ENCODE assay signal across 10 cellular contexts in the genomic region with DNA sequence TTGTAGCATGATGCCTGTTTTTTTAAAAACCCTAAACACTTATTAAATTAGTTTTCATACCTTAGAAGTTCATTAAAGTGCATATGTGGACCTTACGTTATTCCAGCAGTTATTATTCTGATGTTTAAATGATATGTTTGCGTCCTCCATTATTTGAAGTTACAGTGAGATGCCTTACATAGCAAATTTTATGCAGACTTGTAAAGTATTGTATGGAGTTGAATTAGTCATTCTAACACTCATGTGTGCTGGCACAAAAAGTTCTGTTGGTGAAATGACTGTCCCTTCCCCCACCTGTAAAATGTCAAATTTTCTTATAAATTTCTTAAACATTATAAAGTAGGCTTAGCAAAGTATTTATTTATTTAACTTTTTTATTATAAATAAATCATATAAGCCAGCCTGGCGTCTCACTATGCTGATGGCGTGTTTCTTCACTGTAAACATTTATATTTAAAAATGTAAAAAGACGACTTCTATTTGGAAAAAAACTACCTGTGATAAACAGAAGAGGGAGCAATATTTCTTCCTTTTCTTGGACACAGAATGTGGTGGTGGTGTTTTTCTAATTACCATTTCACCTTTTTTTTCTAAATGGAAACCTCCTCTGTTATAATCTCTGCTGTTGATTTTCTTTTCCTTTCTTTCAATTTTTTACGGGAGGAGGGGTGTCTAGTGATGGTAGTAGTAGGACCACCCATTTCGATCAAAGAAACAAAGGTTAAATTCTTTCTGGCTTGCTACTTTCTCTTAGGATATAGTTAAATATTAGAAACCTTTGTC.
A peak's percentile ranks its signal among the peaks of the same experiment; 100 is the strongest.
DNase-seq lines count a peak whose midpoint lies in the region; ATAC-seq, FAIRE-seq and TF ChIP-seq lines count a peak whose summit lies in the region.
"Had no signal": no experiment of that assay in that cellular context is flagged by ENCODE, and none has a peak within 500 bp of the region (broad histone marks: within the 10 kb centered on the region; RNA-seq: fewer than 3 reads in every experiment).

No MANE protein-coding gene starts in this region.

- H3K4me1 ChIP-seq in esophagus muscularis mucosa: peaks cover 0 to 20% (median 17%) of the 10 kb centered on the region in 4 donors
- H3K4me1 ChIP-seq in skeletal muscle satellite cell (ENCODE audit: control insufficient read depth, insufficient read depth, low read length): peaks cover 12% of the 10 kb centered on the region
- no peaks in the 10 kb centered on the region for H3K4me1 ChIP-seq in pancreas

- no peaks in the 10 kb centered on the region for H3K36me3 Mint-ChIP-seq in stimulated activated effector memory CD8-positive, alpha-beta T cell treated with anti-CD3 and anti-CD28 coated beads, Interleukin-12 subunit alpha, Interleukin-12 subunit beta, amount 100 ng/mL, for 72 hours
- H3K36me3 Mint-ChIP-seq: activated CD4-positive, alpha-beta memory T cell treated with anti-CD3 and anti-CD28 coated beads for 36 hours had no signal

- no peaks in the 10 kb centered on the region for H3K27me3 ChIP-seq in esophagus muscularis mucosa
- H3K27me3 ChIP-seq in skeletal muscle satellite cell (ENCODE audit: control insufficient read depth, insufficient read depth, low read length): no peaks in the 10 kb centered on the region
- no peaks in the 10 kb centered on the region for H3K27me3 ChIP-seq in pancreas
- H3K27me3 ChIP-seq: MG63 had no signal

- H3K4me1 Mint-ChIP-seq in stimulated activated effector memory CD8-positive, alpha-beta T cell treated with anti-CD3 and anti-CD28 coated beads, Interleukin-12 subunit alpha, Interleukin-12 subunit beta, amount 100 ng/mL, for 72 hours: no peaks in the 10 kb centered on the region

- TF ChIP-seq EP300 in esophagus muscularis mucosa (IDR thresholded peaks at IDR 0.05): no peak

- DNase-seq in NOMO-1 treated with DMSO at 0.1 percent for 48 hours (lab: John Stamatoyannopoulos, UW; ENCODE audit: unreplicated experiment) (peak; percentile 20), NOMO-1 treated with dmso at 0.1 percent for 144 hours (lab: John Stamatoyannopoulos, UW; ENCODE audit: unreplicated experiment) (no peak), OCI-M1 (lab: John Stamatoyannopoulos, UW) (peak; percentile 59), esophagus muscularis mucosa (ENCODE audit: extremely low spot score) (no peak), pancreas (no peak)
- no peak for DNase-seq in stimulated activated effector memory CD8-positive, alpha-beta T cell treated with anti-CD3 and anti-CD28 coated beads, Interleukin-12 subunit alpha, Interleukin-12 subunit beta, amount 100 ng/mL, for 72 hours (ENCODE audit: low spot score in 2 of 2)
- DNase-seq: activated CD4-positive, alpha-beta memory T cell treated with anti-CD3 and anti-CD28 coated beads for 36 hours; MG63 had no signal

- no peak for TF ChIP-seq POLR2A in esophagus muscularis mucosa (IDR thresholded peaks at IDR 0.05; ENCODE audit: low read depth)

- H3K9me3 ChIP-seq in esophagus muscularis mucosa (no peaks in the 10 kb centered on the region), skeletal muscle satellite cell (replicated peaks; ENCODE audit: low read length) (no peaks in the 10 kb centered on the region), pancreas (no peaks in the 10 kb centered on the region)
- H3K9me3 ChIP-seq: MG63 had no signal

- no peak overlapping the region for H3K27ac Mint-ChIP-seq in stimulated activated effector memory CD8-positive, alpha-beta T cell treated with anti-CD3 and anti-CD28 coated beads, Interleukin-12 subunit alpha, Interleukin-12 subunit beta, amount 100 ng/mL, for 72 hours
- H3K27ac Mint-ChIP-seq: activated CD4-positive, alpha-beta memory T cell treated with anti-CD3 and anti-CD28 coated beads for 36 hours had no signal

- WGBS in esophagus muscularis mucosa: 43% methylated on average over 7 of the region's 7 CpGs
- 44 to 56% methylated on average over 7 of the region's 7 CpGs for WGBS in pancreas, 2 donors

- H3K36me3 ChIP-seq in esophagus muscularis mucosa (no peaks in the 10 kb centered on the region), skeletal muscle satellite cell (ENCODE audit: insufficient read depth, low read length) (no peaks in the 10 kb centered on the region), pancreas (no peaks in the 10 kb centered on the region)
- H3K36me3 ChIP-seq: MG63 had no signal

- intact Hi-C loops in esophagus muscularis mucosa (cut with DNase I) (no loop called here), pancreas (cut with DNase I) (no loop called here)

- peaks cover 3% of the 10 kb centered on the region for H3K9me3 Mint-ChIP-seq in stimulated activated effector memory CD8-positive, alpha-beta T cell treated with anti-CD3 and anti-CD28 coated beads, Interleukin-12 subunit alpha, Interleukin-12 subunit beta, amount 100 ng/mL, for 72 hours
- H3K9me3 Mint-ChIP-seq: activated CD4-positive, alpha-beta memory T cell treated with anti-CD3 and anti-CD28 coated beads for 36 hours had no signal

- TF ChIP-seq CTCF in esophagus muscularis mucosa (IDR thresholded peaks at IDR 0.05) (peak; percentile 32 to 50 (median 38)), pancreas (IDR thresholded peaks at IDR 0.05) (no peak)

- no peak overlapping the region for H3K4me3 Mint-ChIP-seq in stimulated activated effector memory CD8-positive, alpha-beta T cell treated with anti-CD3 and anti-CD28 coated beads, Interleukin-12 subunit alpha, Interleukin-12 subunit beta, amount 100 ng/mL, for 72 hours
- H3K4me3 Mint-ChIP-seq: activated CD4-positive, alpha-beta memory T cell treated with anti-CD3 and anti-CD28 coated beads for 36 hours had no signal

- no peak for ATAC-seq in stimulated activated effector memory CD8-positive, alpha-beta T cell treated with anti-CD3 and anti-CD28 coated beads, Interleukin-12 subunit alpha, Interleukin-12 subunit beta, amount 100 ng/mL, for 72 hours
- ATAC-seq in pancreas: no peak
- ATAC-seq in HG03457 (IDR thresholded peaks at IDR 0.05; ENCODE audit: unreplicated experiment): no peak

- no peak overlapping the region for H3K9ac ChIP-seq in skeletal muscle satellite cell (ENCODE audit: low read depth, low read length)

- peak overlapping the region; percentile 24 for H3K4me2 ChIP-seq in skeletal muscle satellite cell (ENCODE audit: low read length)

- no peak overlapping the region for H3K4me3 ChIP-seq in esophagus muscularis mucosa
- H3K4me3 ChIP-seq in skeletal muscle satellite cell (ENCODE audit: low read length): peak overlapping the region; percentile 15
- H3K4me3 ChIP-seq in pancreas: no peak overlapping the region
- H3K4me3 ChIP-seq: MG63 had no signal

- no peak overlapping the region for H3K27ac ChIP-seq in esophagus muscularis mucosa (replicated peaks in 1 of 4)
- H3K27ac ChIP-seq in pancreas: no peak overlapping the region

- FAIRE-seq in pancreas (lab: Jason Lieb, UNC): no peak

Comparison
In these comparisons a context has a peak if more than half of its experiments do, and no peak if none do; other contexts are left out.
1. DNase-seq: peak in NOMO-1 treated with DMSO at 0.1 percent for 48 hours (single experiment) and OCI-M1 (single experiment); none in NOMO-1 treated with dmso at 0.1 percent for 144 hours (single experiment), esophagus muscularis mucosa (single experiment), stimulated activated effector memory CD8-positive, alpha-beta T cell treated with anti-CD3 and anti-CD28 coated beads, Interleukin-12 subunit alpha, Interleukin-12 subunit beta, amount 100 ng/mL, for 72 hours (0 of 2) and pancreas (0 of 6).
2. CTCF ChIP-seq: peak in esophagus muscularis mucosa (3 of 3); none in pancreas (0 of 4).